In genomic region chr20:34691838-34692237, GRCh38 we compare ENCODE assay signal across 9 cellular contexts.
"Had no signal": no experiment of that assay in that cellular context is flagged by ENCODE, and none has a peak within 500 bp of the region (broad histone marks: within the 10 kb centered on the region; RNA-seq: fewer than 3 reads in every experiment).

No MANE protein-coding gene starts in this region.

- H3K27ac ChIP-seq: GM23248 had no signal

- DNase-seq: GM23248, H9, HCEC 1CT, HFFc6, IMR-90 had no signal

- H3K9me3 Mint-ChIP-seq: H9, HFFc6 had no signal

- ATAC-seq: K562 had no signal

- H2AFZ ChIP-seq: GM23248 had no signal

- H3K27ac Mint-ChIP-seq: H9, HFFc6 had no signal

- H3K4me3 ChIP-seq: GM23248, K562 had no signal

- H3K9ac ChIP-seq: GM23248 had no signal

- FAIRE-seq: H1, H54, HTR-8/SVneo, K562 had no signal

- H3K4me3 Mint-ChIP-seq: H9, HFFc6 had no signal
